ENCODE assay signal across 27 cellular contexts in the genomic region with DNA sequence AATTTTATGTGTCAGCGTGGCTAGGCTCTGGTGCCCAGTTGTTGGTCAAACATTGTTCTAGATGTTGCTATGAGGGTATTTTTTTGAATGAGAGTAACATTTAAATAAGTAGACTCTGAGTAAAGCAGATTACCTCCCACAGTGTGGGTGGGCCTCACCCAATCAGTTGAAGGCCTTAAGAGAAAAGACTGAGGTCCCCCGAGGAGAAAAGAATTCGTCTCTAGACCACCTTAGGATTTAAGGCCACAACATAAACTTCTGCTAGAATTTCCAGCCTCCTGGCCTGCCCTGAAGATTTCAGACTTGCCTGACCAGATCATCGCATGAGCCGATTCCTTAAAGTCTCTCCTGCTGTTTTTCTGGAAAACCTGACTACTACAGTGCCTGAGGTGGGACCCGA.
"Had no signal": no experiment of that assay in that cellular context is flagged by ENCODE, and none has a peak within 500 bp of the region (broad histone marks: within the 10 kb centered on the region; RNA-seq: fewer than 3 reads in every experiment).

No MANE protein-coding gene starts in this region.

- H3K9me3 ChIP-seq: esophagus squamous epithelium, heart right ventricle, left lung, mucosa of descending colon, right lobe of liver, uterus had no signal

- H3K27me3 Mint-ChIP-seq: activated CD4-positive, alpha-beta T cell treated with anti-CD3 and anti-CD28 coated beads for 36 hours; central memory CD8-positive, alpha-beta T cell; natural killer cell treated with Interleukin-12 subunit alpha and Interleukin-12 subunit beta and Interleukin-15 and Interleukin-18, amount 100 ng/mL, for 72 hours; type B pancreatic cell had no signal

- H3K27ac Mint-ChIP-seq: activated CD4-positive, alpha-beta T cell treated with anti-CD3 and anti-CD28 coated beads for 36 hours; type B pancreatic cell had no signal

- H3K4me3 Mint-ChIP-seq: activated CD4-positive, alpha-beta T cell treated with anti-CD3 and anti-CD28 coated beads for 36 hours; central memory CD8-positive, alpha-beta T cell; type B pancreatic cell had no signal

- H3K36me3 ChIP-seq: esophagus squamous epithelium, heart right ventricle, left lung, right lobe of liver, uterus had no signal

- H3K4me3 ChIP-seq: esophagus squamous epithelium, heart right ventricle, left lung, lung, mucosa of descending colon, right lobe of liver, uterus had no signal

- DNase-seq: activated CD4-positive, alpha-beta T cell treated with anti-CD3 and anti-CD28 coated beads for 36 hours; activated CD4-positive, alpha-beta T cell treated with anti-CD3 and anti-CD28 coated beads, Interleukin-2, amount 50 U/mL, for 4 hours; activated CD4-positive, CD25-positive, alpha-beta regulatory T cell; activated CD8-positive, alpha-beta memory T cell treated with anti-CD3 and anti-CD28 coated beads, Interleukin-2, amount 50 U/mL, for 48 hours; activated naive CD4-positive, alpha-beta T cell; activated T-cell treated with anti-CD3 and anti-CD28 coated beads, Interleukin-2, amount 50 U/mL, for 48 hours; anterior cingulate cortex; dermis blood vessel endothelial cell; effector CD4-positive, alpha-beta T cell; esophagus squamous epithelium; foreskin melanocyte; heart right ventricle; kidney glomerular epithelial cell; left lung; mucosa of descending colon; posterior cingulate gyrus; right lobe of liver; stimulated activated CD4-positive, alpha-beta T cell treated with anti-CD3 and anti-CD28 coated beads, Interleukin-2, amount 100 ng/mL, for 48 hours; stimulated activated naive CD8-positive, alpha-beta T cell treated with anti-CD3 and anti-CD28 coated beads, Interleukin-15, Interleukin-2, amounts not matched to agents 100 U/mL and 50 U/mL, for 24 hours; substantia nigra; uterus had no signal

- H3K27ac ChIP-seq: epithelial cell of prostate, esophagus squamous epithelium, right lobe of liver, uterus had no signal

- ATAC-seq: activated CD4-positive, alpha-beta T cell treated with anti-CD3 and anti-CD28 coated beads for 36 hours; activated naive CD4-positive, alpha-beta T cell treated with anti-CD3 and anti-CD28 coated beads, Interleukin-2, amount 50 U/mL, for 72 hours; heart right ventricle; left lung; mucosa of descending colon; natural killer cell treated with Interleukin-12 subunit alpha and Interleukin-12 subunit beta and Interleukin-15 and Interleukin-18, amount 100 ng/mL, for 72 hours; right lobe of liver; stimulated activated naive CD8-positive, alpha-beta T cell treated with anti-CD3 and anti-CD28 coated beads, Interleukin-15, Interleukin-2, amounts not matched to agents 100 U/mL and 50 U/mL, for 24 hours had no signal

- H3K36me3 Mint-ChIP-seq: activated naive CD4-positive, alpha-beta T cell treated with anti-CD3 and anti-CD28 coated beads, Interleukin-2, amount 50 U/mL, for 72 hours; natural killer cell treated with Interleukin-12 subunit alpha and Interleukin-12 subunit beta and Interleukin-15 and Interleukin-18, amount 100 ng/mL, for 72 hours; type B pancreatic cell had no signal

- H3K9me3 Mint-ChIP-seq: activated naive CD4-positive, alpha-beta T cell treated with anti-CD3 and anti-CD28 coated beads, Interleukin-2, amount 50 U/mL, for 72 hours; central memory CD8-positive, alpha-beta T cell; natural killer cell treated with Interleukin-12 subunit alpha and Interleukin-12 subunit beta and Interleukin-15 and Interleukin-18, amount 100 ng/mL, for 72 hours; type B pancreatic cell had no signal

- H3K4me1 ChIP-seq: right lobe of liver, uterus had no signal

- H3K27me3 ChIP-seq: esophagus squamous epithelium, heart right ventricle, left lung, right lobe of liver, uterus had no signal
